Comparison of ENCODE assay signal across 13 cellular contexts in genomic region chr13:20714563-20715339, GRCh38. TPM values are rescaled to one million over a fixed set of nuclear protein-coding genes. Genes with fewer than 3 reads are reported as not detected.
DNase-seq lines count a peak whose midpoint lies in the region; ATAC-seq, FAIRE-seq and TF ChIP-seq lines count a peak whose summit lies in the region.
"Had no signal": no experiment of that assay in that cellular context is flagged by ENCODE, and none has a peak within 500 bp of the region (broad histone marks: within the 10 kb centered on the region; RNA-seq: fewer than 3 reads in every experiment).

No MANE protein-coding gene starts in this region.

- H3K27ac ChIP-seq in right cardiac atrium (ENCODE audit: low read length) (peak overlapping the region; percentile 38), small intestine (ENCODE audit: low read depth in 1 of 2, low read length in 1 of 2) (no peak overlapping the region)
- no peak overlapping the region for H3K27ac ChIP-seq in naive thymus-derived CD4-positive, alpha-beta T cell (ENCODE audit: low read depth, low read length)

- H3K9me3 Mint-ChIP-seq in brain (peaks cover 0 to 4% (median 0%) of the 10 kb centered on the region in 5 experiments), nephron progenitor cell (no peaks in the 10 kb centered on the region)
- H3K9me3 Mint-ChIP-seq in naive thymus-derived CD4-positive, alpha-beta T cell: peaks cover 0 to 3% (median 0%) of the 10 kb centered on the region in 11 donors
- H3K9me3 Mint-ChIP-seq: CD8-positive, alpha-beta T cell; naive thymus-derived CD8-positive, alpha-beta T cell had no signal

- intact Hi-C loops in right cardiac atrium (cut with DNase I): loop anchor here (5.0 to 10.0 kb wide), 5 partner anchors 58 to 210 kb away; partner anchors contain the start of gene EEF1AKMT1 (in 1 of the 4)
- intact Hi-C loops in naive thymus-derived CD4-positive, alpha-beta T cell (cut with micrococcal nuclease): loop anchor here in 1 of 2 donors (5.0 kb wide), 1 partner anchor 517 kb away; no protein-coding TSS in a partner anchor

- H3K4me1 Mint-ChIP-seq in brain (peaks cover 54% of the 10 kb centered on the region), nephron progenitor cell (peaks cover 41% of the 10 kb centered on the region)
- H3K4me1 Mint-ChIP-seq in naive thymus-derived CD4-positive, alpha-beta T cell: peaks cover 5 to 13% (median 8%) of the 10 kb centered on the region in 7 donors

- H3K27me3 ChIP-seq in right cardiac atrium (ENCODE audit: control insufficient read depth, insufficient read depth) (no peaks in the 10 kb centered on the region), skeletal muscle satellite cell (ENCODE audit: control insufficient read depth, insufficient read depth, low read length) (peaks cover 7% of the 10 kb centered on the region), small intestine (ENCODE audit: control insufficient read depth in 2 of 2, insufficient read depth in 2 of 2, low read length in 2 of 2) (peaks cover 0 to 2% of the 10 kb centered on the region in 2 donors)
- H3K27me3 ChIP-seq in naive thymus-derived CD4-positive, alpha-beta T cell (ENCODE audit: control insufficient read depth in 2 of 2, insufficient read depth in 2 of 2, low read length in 2 of 2): no peaks in the 10 kb centered on the region

- DNase-seq in GM04503 (ENCODE audit: low read depth) (peak; percentile 76), right cardiac atrium (peak; percentile 78 to 93 (median 87)), small intestine (no peak), nephron progenitor cell (no peak), ecto neural progenitor cell (ENCODE audit: low spot score) (no peak)
- DNase-seq in naive thymus-derived CD4-positive, alpha-beta T cell: no peak
- DNase-seq: CD8-positive, alpha-beta T cell; naive thymus-derived CD8-positive, alpha-beta T cell; NCI-H345; T-helper 1 cell had no signal

- peak overlapping the region in 3 of 5 experiments; percentile 49 to 82 (median 70) for H3K27ac Mint-ChIP-seq in brain
- H3K27ac Mint-ChIP-seq in nephron progenitor cell: no peak overlapping the region
- H3K27ac Mint-ChIP-seq in naive thymus-derived CD4-positive, alpha-beta T cell: no peak overlapping the region
- H3K27ac Mint-ChIP-seq: CD8-positive, alpha-beta T cell had no signal

- H3K27me3 Mint-ChIP-seq in brain: peaks cover 3% of the 10 kb centered on the region
- H3K27me3 Mint-ChIP-seq in nephron progenitor cell (ENCODE audit: low read depth, poor library complexity): peaks cover 18% of the 10 kb centered on the region
- H3K27me3 Mint-ChIP-seq in naive thymus-derived CD4-positive, alpha-beta T cell: peaks cover 0 to 7% (median 6%) of the 10 kb centered on the region in 5 donors

- H3K4me2 ChIP-seq in skeletal muscle satellite cell (ENCODE audit: low read length): peak overlapping the region; percentile 86

- CTCF ChIA-PET in naive thymus-derived CD4-positive, alpha-beta T cell (lab: Charles Lee): interaction anchor here (0.6 to 1.5 kb wide), 6 partner anchors 16 to 518 kb away, joined by 3 to 11 read pairs (median 3); no protein-coding TSS in a partner anchor

- H3K4me3 Mint-ChIP-seq in brain (peak overlapping the region in 1 of 5 experiments; percentile 58), nephron progenitor cell (no peak overlapping the region)
- H3K4me3 Mint-ChIP-seq in naive thymus-derived CD4-positive, alpha-beta T cell: no peak overlapping the region
- H3K4me3 Mint-ChIP-seq: CD8-positive, alpha-beta T cell; naive thymus-derived CD8-positive, alpha-beta T cell had no signal

- POLR2A ChIA-PET in naive thymus-derived CD4-positive, alpha-beta T cell (lab: Charles Lee): no interaction called here

- H3K36me3 ChIP-seq in skeletal muscle satellite cell (ENCODE audit: insufficient read depth, low read length) (no peaks in the 10 kb centered on the region), small intestine (ENCODE audit: control insufficient read depth in 2 of 2, insufficient read depth in 2 of 2, low read length in 2 of 2) (no peaks in the 10 kb centered on the region)
- no peaks in the 10 kb centered on the region for H3K36me3 ChIP-seq in naive thymus-derived CD4-positive, alpha-beta T cell (ENCODE audit: control insufficient read depth in 2 of 3, insufficient read depth in 3 of 3, low read length in 3 of 3)

- ATAC-seq in right cardiac atrium: peak; percentile 79 to 88
- no peak for ATAC-seq in naive thymus-derived CD4-positive, alpha-beta T cell
- ATAC-seq: CD8-positive, alpha-beta T cell; naive thymus-derived CD8-positive, alpha-beta T cell had no signal

- TF ChIP-seq CTCF in brain (conservative IDR thresholded peaks at IDR 0.05): no peak
- TF ChIP-seq CTCF in nephron progenitor cell (IDR thresholded peaks at IDR 0.05): no peak

- no peaks in the 10 kb centered on the region for H3K4me1 ChIP-seq in right cardiac atrium (ENCODE audit: control insufficient read depth, insufficient read depth, low read length)
- H3K4me1 ChIP-seq in skeletal muscle satellite cell (ENCODE audit: control insufficient read depth, insufficient read depth, low read length): peaks cover 34% of the 10 kb centered on the region
- H3K4me1 ChIP-seq in small intestine (ENCODE audit: control insufficient read depth in 2 of 2, insufficient read depth in 1 of 2, low read depth in 1 of 2, low read length in 1 of 2): no peaks in the 10 kb centered on the region
- H3K4me1 ChIP-seq in naive thymus-derived CD4-positive, alpha-beta T cell (ENCODE audit: control insufficient read depth in 2 of 2, insufficient read depth in 2 of 2, low read length in 2 of 2): no peaks in the 10 kb centered on the region

- FAIRE-seq in small intestine (lab: Jason Lieb, UNC): no peak
- FAIRE-seq: GM12891 had no signal

- 39% methylated on average over 9 of the region's 9 CpGs for WGBS in right cardiac atrium
- 59 to 84% (median 82%) methylated on average over 9 of the region's 9 CpGs for WGBS in small intestine, 3 donors

- H3K9me3 ChIP-seq in right cardiac atrium (ENCODE audit: control insufficient read depth, low read length) (no peaks in the 10 kb centered on the region), skeletal muscle satellite cell (replicated peaks; ENCODE audit: low read length) (no peaks in the 10 kb centered on the region), small intestine (ENCODE audit: control insufficient read depth, low read depth) (no peaks in the 10 kb centered on the region)
- no peaks in the 10 kb centered on the region for H3K9me3 ChIP-seq in naive thymus-derived CD4-positive, alpha-beta T cell (ENCODE audit: control insufficient read depth in 2 of 3, low read length in 3 of 3)

- H3K36me3 Mint-ChIP-seq in brain (no peaks in the 10 kb centered on the region), nephron progenitor cell (ENCODE audit: low read depth) (no peaks in the 10 kb centered on the region)
- H3K36me3 Mint-ChIP-seq in naive thymus-derived CD4-positive, alpha-beta T cell: no peaks in the 10 kb centered on the region
- H3K36me3 Mint-ChIP-seq: CD8-positive, alpha-beta T cell; naive thymus-derived CD8-positive, alpha-beta T cell had no signal

- peak overlapping the region; percentile 55 for H3K9ac ChIP-seq in skeletal muscle satellite cell (ENCODE audit: low read depth, low read length)

- H3K4me3 ChIP-seq in right cardiac atrium (ENCODE audit: low read length) (no peak overlapping the region), skeletal muscle satellite cell (ENCODE audit: low read length) (peak overlapping the region; percentile 63), small intestine (ENCODE audit: low read depth in 1 of 2, low read length in 2 of 2) (no peak overlapping the region)
- no peak overlapping the region for H3K4me3 ChIP-seq in naive thymus-derived CD4-positive, alpha-beta T cell (ENCODE audit: low read length)

RNA-seq across cellular contexts. Expression of gene IL17D, which starts 11.3 kb away (rescaled TPM):
- polyA plus RNA-seq in brain (ENCODE audit: insufficient read depth, low read depth, low replicate concordance) (17.0 TPM), right cardiac atrium (2.3 TPM), small intestine (1 to 10 TPM; 1.7 to 2.2 (median 1.8) TPM)
- total RNA-seq in right cardiac atrium: 1 to 10 TPM; 1.9 to 3.0 (median 2.5) TPM
- 1.0 and 1.1 TPM in 2 replicates for total RNA-seq in skeletal muscle satellite cell (2012; rRNA removed)
- total RNA-seq in naive thymus-derived CD4-positive, alpha-beta T cell: under 1 TPM in 2 of 5 experiments, not detected in 3; 0.19 to 0.32 TPM
- under 1 TPM in 1 of 2 donors, not detected in 1; 0.10 TPM for polyA plus RNA-seq in naive thymus-derived CD4-positive, alpha-beta T cell

RNA-seq across cellular contexts. Expression of gene EEF1AKMT1, which starts 59.0 kb away (rescaled TPM):
- 8.7 TPM for polyA plus RNA-seq in brain (ENCODE audit: insufficient read depth, low read depth, low replicate concordance)
- total RNA-seq in right cardiac atrium: 10 to 100 TPM; 12.4 to 14.8 (median 13.4) TPM
- 13.0 TPM for polyA plus RNA-seq in right cardiac atrium
- 9.8 and 12.9 TPM in 2 replicates for total RNA-seq in skeletal muscle satellite cell (2012; rRNA removed)
- 1 to 10 TPM; 2.5 to 7.0 (median 5.1) TPM for polyA plus RNA-seq in small intestine
- 10 to 100 TPM in 1 of 5 experiments, 1 to 10 TPM in 4; 4.2 to 11.2 (median 8.5) TPM for total RNA-seq in naive thymus-derived CD4-positive, alpha-beta T cell
- 10 to 100 TPM; 13.1 to 14.1 TPM for polyA plus RNA-seq in naive thymus-derived CD4-positive, alpha-beta T cell

Comparison
In these comparisons a context has a peak if more than half of its experiments do, and no peak if none do; other contexts are left out.
1. DNase-seq: peak in GM04503 (single experiment) and right cardiac atrium (3 of 3); none in small intestine (single experiment), nephron progenitor cell (single experiment), ecto neural progenitor cell (single experiment) and naive thymus-derived CD4-positive, alpha-beta T cell (0 of 9).
2. H3K27ac Mint-ChIP-seq: peak in brain (3 of 5); none in nephron progenitor cell (single experiment) and naive thymus-derived CD4-positive, alpha-beta T cell (0 of 9).